ENCODE assay signal across 9 cellular contexts in genomic region chr7:137958593-137959431, GRCh38. TPM values are rescaled to one million over a fixed set of nuclear protein-coding genes. Genes with fewer than 3 reads are reported as not detected.
DNase-seq lines count a peak whose midpoint lies in the region; ATAC-seq and TF ChIP-seq lines count a peak whose summit lies in the region.
"Had no signal": no experiment of that assay in that cellular context is flagged by ENCODE, and none has a peak within 500 bp of the region (broad histone marks: within the 10 kb centered on the region; RNA-seq: fewer than 3 reads in every experiment).

No MANE protein-coding gene starts in this region.

- TF ChIP-seq CTCF in right atrium auricular region (IDR thresholded peaks at IDR 0.05) = no peak
- no peak for TF ChIP-seq CTCF in fibroblast of the aortic adventitia (IDR thresholded peaks at IDR 0.05; ENCODE audit: insufficient read depth, low read length)
- TF ChIP-seq CTCF in A673 (conservative IDR thresholded peaks at IDR 0.05; ENCODE audit: low read depth, low read length) = no peak

- intact Hi-C loops in left cardiac atrium (cut with DNase I) (no loop called here), aorta (cut with DNase I) (no loop called here), A673 (cut with micrococcal nuclease; ENCODE audit: unreplicated experiment) (no loop called here)

- H3K4me1 ChIP-seq in right atrium auricular region (peaks cover 0 to 74% of the 10 kb centered on the region in 2 donors), aorta (ENCODE audit: control insufficient read depth in 1 of 2, insufficient read depth in 2 of 2, low read length in 2 of 2) (peaks cover 4 to 26% of the 10 kb centered on the region in 2 donors), A673 (ENCODE audit: insufficient read depth, low read length, poor library complexity, severe bottlenecking) (no peaks in the 10 kb centered on the region)

- no TSS peak for BruUV-seq in A673 (replicated peaks; lab: Mats Ljungman, UMichigan)

- CTCF ChIA-PET in A673 (lab: Charles Lee) = no interaction called here

- in situ Hi-C loops in KBM-7 (cut with MboI; ENCODE audit: low pct_unique_long_range_greater_than_20kb, low sequenced_read_pairs) = no loop called here

- H3K36me3 ChIP-seq in right atrium auricular region = no peaks in the 10 kb centered on the region
- H3K36me3 ChIP-seq in aorta (ENCODE audit: control insufficient read depth in 1 of 2, insufficient read depth in 2 of 2, low read length in 1 of 2) = no peaks in the 10 kb centered on the region
- no peaks in the 10 kb centered on the region for H3K36me3 ChIP-seq in A673 (ENCODE audit: insufficient read depth, low read length, poor library complexity, severe bottlenecking)

- DNase-seq in right atrium auricular region (ENCODE audit: low spot score) = no peak
- DNase-seq in left cardiac atrium = no peak
- DNase-seq in KBM-7 = peak; percentile 66
- peak; percentile 40 for DNase-seq in fibroblast of the aortic adventitia (ENCODE audit: low read depth)
- no peak for DNase-seq in aorta
- DNase-seq in A673 (ENCODE audit: low spot score) = no peak
- DNase-seq in iPS-NIHi7 (ENCODE audit: extremely low spot score) = no peak
- DNase-seq: nucleus accumbens had no signal

- H3K27ac ChIP-seq in right atrium auricular region (peak overlapping the region; percentile 49 to 63), aorta (ENCODE audit: low read depth in 1 of 2, low read length in 2 of 2) (peak overlapping the region; percentile 64 to 93), A673 (ENCODE audit: low read depth, low read length, poor library complexity, severe bottlenecking) (no peak overlapping the region)

- H3K4me3 ChIP-seq in right atrium auricular region (no peak overlapping the region), fibroblast of the aortic adventitia (ENCODE audit: low read depth, low read length) (no peak overlapping the region), aorta (ENCODE audit: low read length in 2 of 2) (no peak overlapping the region), A673 (ENCODE audit: low read depth, low read length, poor library complexity, severe bottlenecking) (no peak overlapping the region)

- POLR2A ChIA-PET in A673 (lab: Charles Lee; ENCODE audit: low non-redundant PET) = interaction anchor here (0.6 kb wide), 1 partner anchor 467 kb away, joined by 5 read pairs; no protein-coding TSS in a partner anchor

- WGBS in aorta, 2 donors = 58 to 60% methylated on average over 4 of the region's 4 CpGs

- H3K9me3 ChIP-seq in right atrium auricular region = no peaks in the 10 kb centered on the region
- H3K9me3 ChIP-seq in aorta (ENCODE audit: control insufficient read depth, low read length) = no peaks in the 10 kb centered on the region
- no peaks in the 10 kb centered on the region for H3K9me3 ChIP-seq in A673 (ENCODE audit: low read depth, low read length, poor library complexity, severe bottlenecking)

- ATAC-seq in left cardiac atrium (no peak), aorta (ENCODE audit: low FRiP score) (no peak), GM21737 (IDR thresholded peaks at IDR 0.05; ENCODE audit: unreplicated experiment) (no peak)

- H3K27me3 ChIP-seq in right atrium auricular region (no peaks in the 10 kb centered on the region), aorta (ENCODE audit: control insufficient read depth in 1 of 2, insufficient read depth in 2 of 2, low read length in 1 of 2) (no peaks in the 10 kb centered on the region), A673 (replicated peaks; ENCODE audit: insufficient read depth, low read depth, low read length, poor library complexity) (no peaks in the 10 kb centered on the region)

RNA-seq across cellular contexts. Expression of gene CREB3L2, which starts 43.1 kb away (rescaled TPM):
- 10 to 100 TPM; 25.6 to 39.6 TPM for total RNA-seq in right atrium auricular region
- total RNA-seq in left cardiac atrium = 10 to 100 TPM; 41.5 to 80.1 TPM
- total RNA-seq in fibroblast of the aortic adventitia (ENCODE audit: low replicate concordance) = 16.1 and 36.8 TPM in 2 replicates
- total RNA-seq in aorta = 100 to 1,000 TPM; 109 to 165 TPM
- 10 to 100 TPM; 10.6 to 38.4 TPM for polyA plus RNA-seq in aorta
- 17.0 and 20.4 TPM in 2 replicates for total RNA-seq in A673 (2021)

Comparison
In these comparisons a context has a peak if more than half of its experiments do, and no peak if none do; other contexts are left out.
1. DNase-seq: peak in KBM-7 (single experiment) and fibroblast of the aortic adventitia (single experiment); none in right atrium auricular region (single experiment), left cardiac atrium (single experiment), aorta (0 of 2), A673 (single experiment) and iPS-NIHi7 (single experiment).